Comparison of ENCODE assay signal across 25 cellular contexts in genomic region chr4:73691759-73692158, GRCh38. TPM values are rescaled to one million over a fixed set of nuclear protein-coding genes. Genes with fewer than 3 reads are reported as not detected.
"Had no signal": no experiment of that assay in that cellular context is flagged by ENCODE, and none has a peak within 500 bp of the region (broad histone marks: within the 10 kb centered on the region; RNA-seq: fewer than 3 reads in every experiment).

No MANE protein-coding gene starts in this region.

- H3K4me2 ChIP-seq: hepatocyte had no signal

- ATAC-seq: esophagus mucosa; foreskin keratinocyte; gastroesophageal sphincter; heart left ventricle; left cardiac atrium; lower lobe of right lung; naive thymus-derived CD8-positive, alpha-beta T cell; psoas muscle; right cardiac atrium; stimulated activated naive CD8-positive, alpha-beta T cell treated with anti-CD3 and anti-CD28 coated beads, Interleukin-15, amount 100 ng/mL, for 72 hours had no signal

- H3K36me3 ChIP-seq: colonic mucosa, gastroesophageal sphincter, heart left ventricle, left ventricle myocardium inferior, lower lobe of right lung, sigmoid colon, suprapubic skin, vagina had no signal

- H3K27me3 ChIP-seq: colonic mucosa, foreskin keratinocyte, gastroesophageal sphincter, heart left ventricle, hepatocyte, sigmoid colon, suprapubic skin, vagina had no signal

- H2AFZ ChIP-seq: hepatocyte had no signal

- H3K4me1 ChIP-seq: colonic mucosa, gastroesophageal sphincter, left ventricle myocardium inferior, lower lobe of right lung, psoas muscle, sigmoid colon, suprapubic skin, vagina had no signal

- H3K27ac ChIP-seq: colonic mucosa, foreskin keratinocyte, gastroesophageal sphincter, heart left ventricle, hepatocyte, left ventricle myocardium inferior, lower lobe of right lung, psoas muscle, sigmoid colon, suprapubic skin, vagina had no signal

- DNase-seq: colonic mucosa; effector CD8-positive, alpha-beta T cell; endodermal cell; foreskin keratinocyte; heart left ventricle; left cardiac atrium; left ventricle myocardium inferior; lower lobe of right lung; naive thymus-derived CD8-positive, alpha-beta T cell; nephron progenitor cell; nucleus accumbens; psoas muscle; right cardiac atrium; sigmoid colon; stimulated activated CD4-positive, alpha-beta T cell treated with anti-CD3 and anti-CD28 coated beads, Interleukin-15, amount 100 ng/mL, for 24 hours; stimulated activated CD4-positive, alpha-beta T cell treated with anti-CD3 and anti-CD28 coated beads, Interleukin-4, amount 100 ng/mL, for 1 hour; stimulated activated CD8-positive, alpha-beta memory T cell treated with anti-CD3 and anti-CD28 coated beads, Interleukin-4, amount 100 ng/mL, for 48 hours; stimulated activated naive CD4-positive, alpha-beta T cell; stimulated activated naive CD8-positive, alpha-beta T cell treated with anti-CD3 and anti-CD28 coated beads, Interleukin-15, amount 100 ng/mL, for 72 hours; trophoblast cell had no signal

- H3K9me3 ChIP-seq: colonic mucosa, gastroesophageal sphincter, heart left ventricle, left ventricle myocardium inferior, lower lobe of right lung, psoas muscle, sigmoid colon, suprapubic skin, vagina had no signal

- H3K4me3 ChIP-seq: colonic mucosa, gastroesophageal sphincter, heart left ventricle, hepatocyte, left ventricle myocardium inferior, lower lobe of right lung, psoas muscle, sigmoid colon, suprapubic skin, vagina had no signal

- H3K79me2 ChIP-seq: hepatocyte had no signal

RNA-seq across cellular contexts. Expression of gene CXCL8, which starts 48.6 kb away (rescaled TPM):
- total RNA-seq: endodermal cell had no signal
